In genomic region chr17:8176998-8177731, GRCh38 we compare ENCODE assay signal across 8 cellular contexts. TPM values are rescaled to one million over a fixed set of nuclear protein-coding genes. Genes with fewer than 3 reads are reported as not detected.
DNase-seq lines count a peak whose midpoint lies in the region; ATAC-seq and TF ChIP-seq lines count a peak whose summit lies in the region.

No MANE protein-coding gene starts in this region.

- no peaks in the 10 kb centered on the region for H4K20me1 ChIP-seq in Karpas-422 (ENCODE audit: insufficient read depth, low read depth, low read length)

- intact Hi-C loops in natural killer cell (cut with micrococcal nuclease), result loop anchor here (1.0 kb wide), 1 partner anchor 10 kb away; no protein-coding TSS in a partner anchor

- H3K27ac Mint-ChIP-seq in natural killer cell, result peak overlapping the region; percentile 86 to 99

- peak overlapping the region; percentile 96 for H3K9ac ChIP-seq in Karpas-422 (ENCODE audit: low read length)

- peaks cover 11% of the 10 kb centered on the region for H3K79me2 ChIP-seq in Karpas-422 (ENCODE audit: low read length)

- H3K27ac ChIP-seq in Karpas-422 (ENCODE audit: low read length) (peak overlapping the region; percentile 80; the same call in 1 of the 2 replicates), coronary artery (peak overlapping the region in 1 of 2 donors; percentile 87)

- peaks cover 33 to 46% of the 10 kb centered on the region in 2 donors for H3K4me1 Mint-ChIP-seq in natural killer cell

- no peaks in the 10 kb centered on the region for H3K36me3 ChIP-seq in BE2C
- no peaks in the 10 kb centered on the region for H3K36me3 ChIP-seq in Karpas-422 (ENCODE audit: insufficient read depth, low read length)

- H3K9me2 ChIP-seq in Karpas-422 (replicated peaks; ENCODE audit: insufficient read depth, low read length), result no peaks in the 10 kb centered on the region

- no peaks in the 10 kb centered on the region for H3K4me1 ChIP-seq in BE2C
- H3K4me1 ChIP-seq in Karpas-422 (ENCODE audit: low read length), result peaks cover 37% of the 10 kb centered on the region

- no peak for DNase-seq in BE2C
- no peak for DNase-seq in Karpas-422
- DNase-seq in coronary artery (ENCODE audit: low spot score), result no peak
- no peak for DNase-seq in natural killer cell
- no peak for DNase-seq in GOT3 (lab: John Stamatoyannopoulos, UW)
- DNase-seq in DMS 273 treated with DMSO at 0.1 percent for 48 hours (lab: John Stamatoyannopoulos, UW), result no peak
- no peak for DNase-seq in cortex of kidney (lab: John Stamatoyannopoulos, UW)

- no peaks in the 10 kb centered on the region for H3K27me3 ChIP-seq in BE2C
- H3K27me3 ChIP-seq in Karpas-422 (ENCODE audit: low read length), result no peaks in the 10 kb centered on the region

- ATAC-seq in natural killer cell (no peak), HG03139 (IDR thresholded peaks at IDR 0.05; ENCODE audit: unreplicated experiment) (no peak)

- peak overlapping the region; percentile 67 for H3K4me3 ChIP-seq in BE2C (ENCODE audit: low read depth, low read length)
- peak overlapping the region; percentile 99 for H3K4me3 ChIP-seq in Karpas-422 (ENCODE audit: low read length)
- H3K4me3 ChIP-seq in coronary artery, result peak overlapping the region; percentile 78

- H3K4me2 ChIP-seq in Karpas-422 (ENCODE audit: low read depth, low read length, poor library complexity, severe bottlenecking), result peak overlapping the region; percentile 92

- no peaks in the 10 kb centered on the region for H3K9me3 Mint-ChIP-seq in natural killer cell

- no peaks in the 10 kb centered on the region for H3K27me3 Mint-ChIP-seq in natural killer cell (ENCODE audit: low read depth in 2 of 2)

- TF ChIP-seq CTCF in BE2C (IDR thresholded peaks at IDR 0.05; ENCODE audit: low read depth, low read length), result no peak
- no peak for TF ChIP-seq CTCF in coronary artery (IDR thresholded peaks at IDR 0.05)
- TF ChIP-seq CTCF in natural killer cell (IDR thresholded peaks at IDR 0.05), result no peak

- no peaks in the 10 kb centered on the region for H3K36me3 Mint-ChIP-seq in natural killer cell

- H3K9me3 ChIP-seq in BE2C (no peaks in the 10 kb centered on the region), Karpas-422 (ENCODE audit: low read length) (no peaks in the 10 kb centered on the region)

- H2AFZ ChIP-seq in Karpas-422 (ENCODE audit: low read length), result peak overlapping the region; percentile 91

- H3K4me3 Mint-ChIP-seq in natural killer cell, result peak overlapping the region; percentile 91

RNA-seq across cellular contexts. Expression of gene TMEM107, which starts 1.0 kb away (rescaled TPM):
- 1.5 TPM for polyA plus RNA-seq in BE2C (2012; ENCODE audit: insufficient read depth, insufficient read length, low read depth)
- 70.7 and 134 TPM in 2 replicates for total RNA-seq in Karpas-422 (2014; rRNA removed; shearing (Covaris generic); ENCODE audit: low replicate concordance)
- 100 to 1,000 TPM in 1 of 3 donors, 10 to 100 TPM in 2; 48.9 to 101 (median 96.1) TPM for total RNA-seq in natural killer cell

RNA-seq across cellular contexts. Expression of gene BORCS6, which starts 12.8 kb away (rescaled TPM):
- polyA plus RNA-seq in BE2C (2012; ENCODE audit: insufficient read depth, insufficient read length, low read depth), result 23.4 TPM
- 10.3 and 34.4 TPM in 2 replicates for total RNA-seq in Karpas-422 (2014; rRNA removed; shearing (Covaris generic); ENCODE audit: low replicate concordance)
- 10 to 100 TPM; 10.2 to 15.6 (median 11.6) TPM for total RNA-seq in natural killer cell

RNA-seq across cellular contexts. Expression of gene VAMP2, which starts 14.4 kb away (rescaled TPM):
- polyA plus RNA-seq in BE2C (2012; ENCODE audit: insufficient read depth, insufficient read length, low read depth), result 31.2 TPM
- total RNA-seq in Karpas-422 (2014; rRNA removed; shearing (Covaris generic); ENCODE audit: low replicate concordance), result 24.5 and 47.7 TPM in 2 replicates
- 100 to 1,000 TPM; 191 to 315 (median 234) TPM for total RNA-seq in natural killer cell

RNA-seq across cellular contexts. Expression of gene PER1, which starts 25.0 kb away (rescaled TPM):
- 44.7 TPM for polyA plus RNA-seq in BE2C (2012; ENCODE audit: insufficient read depth, insufficient read length, low read depth)
- 12.7 and 24.0 TPM in 2 replicates for total RNA-seq in Karpas-422 (2014; rRNA removed; shearing (Covaris generic); ENCODE audit: low replicate concordance)
- total RNA-seq in natural killer cell, result 1,000 to 10,000 TPM in 1 of 3 donors, 100 to 1,000 TPM in 2; 636 to 1,422 (median 923) TPM

RNA-seq across cellular contexts. Expression of gene AURKB, which starts 33.2 kb away (rescaled TPM):
- 10.7 TPM for polyA plus RNA-seq in BE2C (2012; ENCODE audit: insufficient read depth, insufficient read length, low read depth)
- 71.0 and 82.4 TPM in 2 replicates for total RNA-seq in Karpas-422 (2014; rRNA removed; shearing (Covaris generic); ENCODE audit: low replicate concordance)
- total RNA-seq in natural killer cell, result 1 to 10 TPM; 2.1 to 4.8 (median 4.1) TPM
